ENCODE assay signal across 1 cellular context in the genomic region with DNA sequence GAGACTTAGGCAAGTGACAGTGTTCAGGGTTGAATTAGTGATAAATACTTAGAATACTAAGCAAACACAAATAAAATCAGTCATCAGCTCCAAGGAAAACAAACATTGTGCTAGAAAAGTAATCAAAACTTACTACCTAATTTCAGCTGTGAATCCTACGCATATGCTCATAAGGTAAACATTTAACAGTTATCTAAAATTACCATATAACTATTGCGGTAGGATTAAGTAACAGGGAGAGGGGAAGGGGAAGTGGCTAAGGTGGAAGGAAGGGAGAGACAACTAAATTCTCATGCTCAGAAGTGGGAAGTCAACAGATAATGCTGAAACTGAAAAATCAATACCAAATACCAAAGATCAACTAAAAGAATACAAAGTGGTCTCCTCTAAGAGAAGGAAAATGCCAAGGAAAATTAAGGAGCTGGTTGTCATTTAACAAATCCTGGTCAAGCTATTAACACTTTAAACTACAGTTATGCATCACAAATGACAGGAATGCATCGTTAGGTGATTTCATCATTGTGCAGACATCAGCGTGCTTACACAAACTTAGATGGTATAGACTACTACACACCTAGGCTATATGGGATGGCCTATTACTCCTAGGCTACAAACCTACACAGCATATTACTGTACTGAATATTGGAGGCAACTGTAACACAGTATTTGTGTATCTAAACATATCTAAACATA.
TF ChIP-seq lines count a peak whose summit lies in the region.

No MANE protein-coding gene starts in this region.

TF ChIP-seq in HepG2, 621 proteins besides CTCF, POLR2A, EP300 and RAD21 (continues in another document):
- TF ChIP-seq ZNF549 (CRISPR knock-in tag; IDR thresholded peaks at IDR 0.05) (no peak), DPF2 (CRISPR knock-in tag; IDR thresholded peaks at IDR 0.05; ENCODE audit: borderline replicate concordance, low read depth) (no peak), CEBPG (CRISPR knock-in tag; IDR thresholded peaks at IDR 0.05) (peak; percentile 31; the same call in 1 of the 2 replicates), ELF3 (CRISPR knock-in tag; IDR thresholded peaks at IDR 0.05) (0 out of 2 replicates have a peak, but pooled peaks have one; percentile 22), MIXL1 (CRISPR knock-in tag; IDR thresholded peaks at IDR 0.05) (0 out of 2 replicates have a peak, but pooled peaks have one; percentile 22), GPN1 (CRISPR knock-in tag; IDR thresholded peaks at IDR 0.05; ENCODE audit: borderline replicate concordance) (no peak), KLF12 (CRISPR knock-in tag; IDR thresholded peaks at IDR 0.05; ENCODE audit: borderline replicate concordance) (no peak), ZKSCAN8 (CRISPR knock-in tag; IDR thresholded peaks at IDR 0.05; ENCODE audit: borderline replicate concordance) (no peak), HOXA7 (CRISPR knock-in tag; IDR thresholded peaks at IDR 0.05) (no peak), HNF4A (CRISPR knock-in tag; IDR thresholded peaks at IDR 0.05) (peak; percentile 40; the same call in 1 of the 2 replicates), GATAD2A (CRISPR knock-in tag; IDR thresholded peaks at IDR 0.05) (peak; percentile 18; the same call in 1 of the 2 replicates), ATAD3A (CRISPR knock-in tag; IDR thresholded peaks at IDR 0.05) (no peak), LCORL (IDR thresholded peaks at IDR 0.05) (no peak), LCORL (CRISPR knock-in tag; IDR thresholded peaks at IDR 0.05) (no peak), RBM22 (optimal IDR thresholded peaks at IDR 0.05; ENCODE audit: low read length) (no peak), ZNF878 (CRISPR knock-in tag; IDR thresholded peaks at IDR 0.05) (no peak), ONECUT2 (CRISPR knock-in tag; IDR thresholded peaks at IDR 0.05) (peak; percentile 94), NR2C2 (CRISPR knock-in tag; IDR thresholded peaks at IDR 0.05; ENCODE audit: borderline replicate concordance) (no peak), ASH2L (IDR thresholded peaks at IDR 0.05; ENCODE audit: insufficient read length, low read depth, low read length) (peak; percentile 35), ZNF552 (CRISPR knock-in tag; IDR thresholded peaks at IDR 0.05; ENCODE audit: borderline replicate concordance) (no peak), FOXO1 (CRISPR knock-in tag; IDR thresholded peaks at IDR 0.05) (no peak), FOXP1 (IDR thresholded peaks at IDR 0.05) (no peak), FOXP1 (CRISPR knock-in tag; IDR thresholded peaks at IDR 0.05) (peak; percentile 33; the same call in 1 of the 2 replicates), KAT2B (IDR thresholded peaks at IDR 0.05; ENCODE audit: borderline replicate concordance, low read depth, low read length) (no peak), KLF6 (CRISPR knock-in tag; IDR thresholded peaks at IDR 0.05) (0 out of 2 replicates have a peak, but pooled peaks have one; percentile 39), CREM (IDR thresholded peaks at IDR 0.05) (peak; percentile 45; the same call in 1 of the 2 replicates), CREM (CRISPR knock-in tag; IDR thresholded peaks at IDR 0.05) (no peak), ZSCAN29 (CRISPR knock-in tag; conservative IDR thresholded peaks at IDR 0.05) (no peak), BCL6 (CRISPR knock-in tag; IDR thresholded peaks at IDR 0.05) (peak; percentile 61; the same call in 1 of the 2 replicates), ARNT (IDR thresholded peaks at IDR 0.05) (no peak), TBX3 (IDR thresholded peaks at IDR 0.05; ENCODE audit: borderline replicate concordance) (peak; percentile 21; the same call in 1 of the 2 replicates), KDM3A (CRISPR knock-in tag; IDR thresholded peaks at IDR 0.05; ENCODE audit: low read depth) (no peak), HDAC1 (CRISPR knock-in tag; IDR thresholded peaks at IDR 0.05) (no peak), FOXK2 (IDR thresholded peaks at IDR 0.05) (no peak), ZNF274 (CRISPR knock-in tag; IDR thresholded peaks at IDR 0.05) (no peak), CREB1 (IDR thresholded peaks at IDR 0.05) (no peak), CREB1 (CRISPR knock-in tag; IDR thresholded peaks at IDR 0.05) (no peak), MXI1 (IDR thresholded peaks at IDR 0.05; ENCODE audit: borderline replicate concordance, low read depth, low read length) (no peak), ZSCAN22 (CRISPR knock-in tag; IDR thresholded peaks at IDR 0.05) (no peak)
- TF ChIP-seq, protein P1, sequence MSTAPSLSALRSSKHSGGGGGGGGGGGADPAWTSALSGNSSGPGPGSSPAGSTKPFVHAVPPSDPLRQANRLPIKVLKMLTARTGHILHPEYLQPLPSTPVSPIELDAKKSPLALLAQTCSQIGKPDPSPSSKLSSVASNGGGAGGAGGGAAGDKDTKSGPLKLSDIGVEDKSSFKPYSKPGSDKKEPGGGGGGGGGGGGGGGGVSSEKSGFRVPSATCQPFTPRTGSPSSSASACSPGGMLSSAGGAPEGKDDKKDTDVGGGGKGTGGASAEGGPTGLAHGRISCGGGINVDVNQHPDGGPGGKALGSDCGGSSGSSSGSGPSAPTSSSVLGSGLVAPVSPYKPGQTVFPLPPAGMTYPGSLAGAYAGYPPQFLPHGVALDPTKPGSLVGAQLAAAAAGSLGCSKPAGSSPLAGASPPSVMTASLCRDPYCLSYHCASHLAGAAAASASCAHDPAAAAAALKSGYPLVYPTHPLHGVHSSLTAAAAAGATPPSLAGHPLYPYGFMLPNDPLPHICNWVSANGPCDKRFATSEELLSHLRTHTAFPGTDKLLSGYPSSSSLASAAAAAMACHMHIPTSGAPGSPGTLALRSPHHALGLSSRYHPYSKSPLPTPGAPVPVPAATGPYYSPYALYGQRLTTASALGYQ (CRISPR knock-in tag; IDR thresholded peaks at IDR 0.05) = no peak
- TF ChIP-seq, protein P2, sequence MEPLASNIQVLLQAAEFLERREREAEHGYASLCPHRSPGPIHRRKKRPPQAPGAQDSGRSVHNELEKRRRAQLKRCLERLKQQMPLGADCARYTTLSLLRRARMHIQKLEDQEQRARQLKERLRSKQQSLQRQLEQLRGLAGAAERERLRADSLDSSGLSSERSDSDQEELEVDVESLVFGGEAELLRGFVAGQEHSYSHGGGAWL (CRISPR knock-in tag; IDR thresholded peaks at IDR 0.05) = no peak
- TF ChIP-seq, protein P3, sequence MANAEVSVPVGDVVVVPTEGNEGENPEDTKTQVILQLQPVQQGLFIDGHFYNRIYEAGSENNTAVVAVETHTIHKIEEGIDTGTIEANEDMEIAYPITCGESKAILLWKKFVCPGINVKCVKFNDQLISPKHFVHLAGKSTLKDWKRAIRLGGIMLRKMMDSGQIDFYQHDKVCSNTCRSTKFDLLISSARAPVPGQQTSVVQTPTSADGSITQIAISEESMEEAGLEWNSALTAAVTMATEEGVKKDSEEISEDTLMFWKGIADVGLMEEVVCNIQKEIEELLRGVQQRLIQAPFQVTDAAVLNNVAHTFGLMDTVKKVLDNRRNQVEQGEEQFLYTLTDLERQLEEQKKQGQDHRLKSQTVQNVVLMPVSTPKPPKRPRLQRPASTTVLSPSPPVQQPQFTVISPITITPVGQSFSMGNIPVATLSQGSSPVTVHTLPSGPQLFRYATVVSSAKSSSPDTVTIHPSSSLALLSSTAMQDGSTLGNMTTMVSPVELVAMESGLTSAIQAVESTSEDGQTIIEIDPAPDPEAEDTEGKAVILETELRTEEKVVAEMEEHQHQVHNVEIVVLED (CRISPR knock-in tag; IDR thresholded peaks at IDR 0.05; ENCODE audit: borderline replicate concordance) = no peak
- TF ChIP-seq, protein P4, sequence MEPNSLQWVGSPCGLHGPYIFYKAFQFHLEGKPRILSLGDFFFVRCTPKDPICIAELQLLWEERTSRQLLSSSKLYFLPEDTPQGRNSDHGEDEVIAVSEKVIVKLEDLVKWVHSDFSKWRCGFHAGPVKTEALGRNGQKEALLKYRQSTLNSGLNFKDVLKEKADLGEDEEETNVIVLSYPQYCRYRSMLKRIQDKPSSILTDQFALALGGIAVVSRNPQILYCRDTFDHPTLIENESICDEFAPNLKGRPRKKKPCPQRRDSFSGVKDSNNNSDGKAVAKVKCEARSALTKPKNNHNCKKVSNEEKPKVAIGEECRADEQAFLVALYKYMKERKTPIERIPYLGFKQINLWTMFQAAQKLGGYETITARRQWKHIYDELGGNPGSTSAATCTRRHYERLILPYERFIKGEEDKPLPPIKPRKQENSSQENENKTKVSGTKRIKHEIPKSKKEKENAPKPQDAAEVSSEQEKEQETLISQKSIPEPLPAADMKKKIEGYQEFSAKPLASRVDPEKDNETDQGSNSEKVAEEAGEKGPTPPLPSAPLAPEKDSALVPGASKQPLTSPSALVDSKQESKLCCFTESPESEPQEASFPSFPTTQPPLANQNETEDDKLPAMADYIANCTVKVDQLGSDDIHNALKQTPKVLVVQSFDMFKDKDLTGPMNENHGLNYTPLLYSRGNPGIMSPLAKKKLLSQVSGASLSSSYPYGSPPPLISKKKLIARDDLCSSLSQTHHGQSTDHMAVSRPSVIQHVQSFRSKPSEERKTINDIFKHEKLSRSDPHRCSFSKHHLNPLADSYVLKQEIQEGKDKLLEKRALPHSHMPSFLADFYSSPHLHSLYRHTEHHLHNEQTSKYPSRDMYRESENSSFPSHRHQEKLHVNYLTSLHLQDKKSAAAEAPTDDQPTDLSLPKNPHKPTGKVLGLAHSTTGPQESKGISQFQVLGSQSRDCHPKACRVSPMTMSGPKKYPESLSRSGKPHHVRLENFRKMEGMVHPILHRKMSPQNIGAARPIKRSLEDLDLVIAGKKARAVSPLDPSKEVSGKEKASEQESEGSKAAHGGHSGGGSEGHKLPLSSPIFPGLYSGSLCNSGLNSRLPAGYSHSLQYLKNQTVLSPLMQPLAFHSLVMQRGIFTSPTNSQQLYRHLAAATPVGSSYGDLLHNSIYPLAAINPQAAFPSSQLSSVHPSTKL (CRISPR knock-in tag; IDR thresholded peaks at IDR 0.05) = peak; percentile 69
- TF ChIP-seq, protein P5, sequence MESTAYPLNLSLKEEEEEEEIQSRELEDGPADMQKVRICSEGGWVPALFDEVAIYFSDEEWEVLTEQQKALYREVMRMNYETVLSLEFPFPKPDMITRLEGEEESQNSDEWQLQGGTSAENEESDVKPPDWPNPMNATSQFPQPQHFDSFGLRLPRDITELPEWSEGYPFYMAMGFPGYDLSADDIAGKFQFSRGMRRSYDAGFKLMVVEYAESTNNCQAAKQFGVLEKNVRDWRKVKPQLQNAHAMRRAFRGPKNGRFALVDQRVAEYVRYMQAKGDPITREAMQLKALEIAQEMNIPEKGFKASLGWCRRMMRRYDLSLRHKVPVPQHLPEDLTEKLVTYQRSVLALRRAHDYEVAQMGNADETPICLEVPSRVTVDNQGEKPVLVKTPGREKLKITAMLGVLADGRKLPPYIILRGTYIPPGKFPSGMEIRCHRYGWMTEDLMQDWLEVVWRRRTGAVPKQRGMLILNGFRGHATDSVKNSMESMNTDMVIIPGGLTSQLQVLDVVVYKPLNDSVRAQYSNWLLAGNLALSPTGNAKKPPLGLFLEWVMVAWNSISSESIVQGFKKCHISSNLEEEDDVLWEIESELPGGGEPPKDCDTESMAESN (CRISPR knock-in tag; conservative IDR thresholded peaks at IDR 0.05) = 0 out of 2 replicates have a peak, but pooled peaks have one; percentile 27
- TF ChIP-seq, protein P6, sequence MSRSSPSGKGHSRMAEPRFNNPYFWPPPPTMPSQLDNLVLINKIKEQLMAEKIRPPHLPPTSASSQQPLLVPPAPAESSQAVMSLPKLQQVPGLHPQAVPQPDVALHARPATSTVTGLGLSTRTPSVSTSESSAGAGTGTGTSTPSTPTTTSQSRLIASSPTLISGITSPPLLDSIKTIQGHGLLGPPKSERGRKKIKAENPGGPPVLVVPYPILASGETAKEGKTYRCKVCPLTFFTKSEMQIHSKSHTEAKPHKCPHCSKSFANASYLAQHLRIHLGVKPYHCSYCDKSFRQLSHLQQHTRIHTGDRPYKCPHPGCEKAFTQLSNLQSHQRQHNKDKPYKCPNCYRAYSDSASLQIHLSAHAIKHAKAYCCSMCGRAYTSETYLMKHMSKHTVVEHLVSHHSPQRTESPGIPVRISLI (CRISPR knock-in tag; IDR thresholded peaks at IDR 0.05; ENCODE audit: borderline replicate concordance) = no peak
- TF ChIP-seq, protein P7, sequence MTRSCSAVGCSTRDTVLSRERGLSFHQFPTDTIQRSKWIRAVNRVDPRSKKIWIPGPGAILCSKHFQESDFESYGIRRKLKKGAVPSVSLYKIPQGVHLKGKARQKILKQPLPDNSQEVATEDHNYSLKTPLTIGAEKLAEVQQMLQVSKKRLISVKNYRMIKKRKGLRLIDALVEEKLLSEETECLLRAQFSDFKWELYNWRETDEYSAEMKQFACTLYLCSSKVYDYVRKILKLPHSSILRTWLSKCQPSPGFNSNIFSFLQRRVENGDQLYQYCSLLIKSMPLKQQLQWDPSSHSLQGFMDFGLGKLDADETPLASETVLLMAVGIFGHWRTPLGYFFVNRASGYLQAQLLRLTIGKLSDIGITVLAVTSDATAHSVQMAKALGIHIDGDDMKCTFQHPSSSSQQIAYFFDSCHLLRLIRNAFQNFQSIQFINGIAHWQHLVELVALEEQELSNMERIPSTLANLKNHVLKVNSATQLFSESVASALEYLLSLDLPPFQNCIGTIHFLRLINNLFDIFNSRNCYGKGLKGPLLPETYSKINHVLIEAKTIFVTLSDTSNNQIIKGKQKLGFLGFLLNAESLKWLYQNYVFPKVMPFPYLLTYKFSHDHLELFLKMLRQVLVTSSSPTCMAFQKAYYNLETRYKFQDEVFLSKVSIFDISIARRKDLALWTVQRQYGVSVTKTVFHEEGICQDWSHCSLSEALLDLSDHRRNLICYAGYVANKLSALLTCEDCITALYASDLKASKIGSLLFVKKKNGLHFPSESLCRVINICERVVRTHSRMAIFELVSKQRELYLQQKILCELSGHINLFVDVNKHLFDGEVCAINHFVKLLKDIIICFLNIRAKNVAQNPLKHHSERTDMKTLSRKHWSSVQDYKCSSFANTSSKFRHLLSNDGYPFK (CRISPR knock-in tag; IDR thresholded peaks at IDR 0.05; ENCODE audit: borderline replicate concordance) = no peak
- TF ChIP-seq, protein P8, sequence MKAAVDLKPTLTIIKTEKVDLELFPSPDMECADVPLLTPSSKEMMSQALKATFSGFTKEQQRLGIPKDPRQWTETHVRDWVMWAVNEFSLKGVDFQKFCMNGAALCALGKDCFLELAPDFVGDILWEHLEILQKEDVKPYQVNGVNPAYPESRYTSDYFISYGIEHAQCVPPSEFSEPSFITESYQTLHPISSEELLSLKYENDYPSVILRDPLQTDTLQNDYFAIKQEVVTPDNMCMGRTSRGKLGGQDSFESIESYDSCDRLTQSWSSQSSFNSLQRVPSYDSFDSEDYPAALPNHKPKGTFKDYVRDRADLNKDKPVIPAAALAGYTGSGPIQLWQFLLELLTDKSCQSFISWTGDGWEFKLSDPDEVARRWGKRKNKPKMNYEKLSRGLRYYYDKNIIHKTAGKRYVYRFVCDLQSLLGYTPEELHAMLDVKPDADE (CRISPR knock-in tag; IDR thresholded peaks at IDR 0.05) = no peak
- TF ChIP-seq, protein P9, sequence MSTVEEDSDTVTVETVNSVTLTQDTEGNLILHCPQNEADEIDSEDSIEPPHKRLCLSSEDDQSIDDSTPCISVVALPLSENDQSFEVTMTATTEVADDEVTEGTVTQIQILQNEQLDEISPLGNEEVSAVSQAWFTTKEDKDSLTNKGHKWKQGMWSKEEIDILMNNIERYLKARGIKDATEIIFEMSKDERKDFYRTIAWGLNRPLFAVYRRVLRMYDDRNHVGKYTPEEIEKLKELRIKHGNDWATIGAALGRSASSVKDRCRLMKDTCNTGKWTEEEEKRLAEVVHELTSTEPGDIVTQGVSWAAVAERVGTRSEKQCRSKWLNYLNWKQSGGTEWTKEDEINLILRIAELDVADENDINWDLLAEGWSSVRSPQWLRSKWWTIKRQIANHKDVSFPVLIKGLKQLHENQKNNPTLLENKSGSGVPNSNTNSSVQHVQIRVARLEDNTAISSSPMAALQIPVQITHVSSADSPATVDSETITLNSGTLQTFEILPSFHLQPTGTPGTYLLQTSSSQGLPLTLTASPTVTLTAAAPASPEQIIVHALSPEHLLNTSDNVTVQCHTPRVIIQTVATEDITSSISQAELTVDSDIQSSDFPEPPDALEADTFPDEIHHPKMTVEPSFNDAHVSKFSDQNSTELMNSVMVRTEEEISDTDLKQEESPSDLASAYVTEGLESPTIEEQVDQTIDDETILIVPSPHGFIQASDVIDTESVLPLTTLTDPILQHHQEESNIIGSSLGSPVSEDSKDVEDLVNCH (CRISPR knock-in tag; IDR thresholded peaks at IDR 0.05) = no peak
